In genomic region chr15:80861776-80862175, GRCh38 we compare ENCODE assay signal across 14 cellular contexts.
DNase-seq lines count a peak whose midpoint lies in the region; ATAC-seq and TF ChIP-seq lines count a peak whose summit lies in the region.
"Had no signal": no experiment of that assay in that cellular context is flagged by ENCODE, and none has a peak within 500 bp of the region (broad histone marks: within the 10 kb centered on the region; RNA-seq: fewer than 3 reads in every experiment).

No MANE protein-coding gene starts in this region.

- H3K4me3 ChIP-seq in upper lobe of right lung = no peak overlapping the region

- no peaks in the 10 kb centered on the region for H3K27me3 ChIP-seq in upper lobe of right lung

- intact Hi-C loops in Right ventricle myocardium superior (cut with DNase I) (no loop called here), cardiac septum (cut with DNase I) (no loop called here), upper lobe of right lung (cut with DNase I) (no loop called here)

- DNase-seq in Right ventricle myocardium superior (peak; percentile 60), cardiac septum (ENCODE audit: low spot score) (no peak), cerebellar cortex (ENCODE audit: low spot score) (peak; percentile 80), medulla oblongata (ENCODE audit: extremely low spot score) (peak; percentile 70), upper lobe of right lung (peak; percentile 35), AG08395 (ENCODE audit: low spot score) (no peak), activated T-cell treated with anti-CD3 and anti-CD28 coated beads for 4 hours (no peak)
- no peak for DNase-seq in activated CD4-positive, alpha-beta T cell treated with anti-CD3 and anti-CD28 coated beads, Interleukin-2, amount 50 U/mL, for 1 hour
- DNase-seq: COR-L47; effector CD8-positive, alpha-beta T cell; KG1; NCI-H1417 treated with DMSO at 0.1 percent for 48 hours; NCI-H524 treated with DMSO at 0.1 percent for 48 hours had no signal

- TF ChIP-seq CTCF in upper lobe of right lung (IDR thresholded peaks at IDR 0.05) = no peak

- no peaks in the 10 kb centered on the region for H3K36me3 ChIP-seq in upper lobe of right lung

- ATAC-seq in Right ventricle myocardium superior (ENCODE audit: poor library complexity) (peak; percentile 49), upper lobe of right lung (no peak)
- ATAC-seq: activated CD4-positive, CD25-positive, alpha-beta regulatory T cell treated with anti-CD3 and anti-CD28 coated beads, Interleukin-2, amount 50 U/mL, for 24 hours had no signal

- peaks cover 9% of the 10 kb centered on the region for H3K4me1 ChIP-seq in upper lobe of right lung

- H3K9me3 ChIP-seq in upper lobe of right lung = no peaks in the 10 kb centered on the region

- no peak overlapping the region for H3K27ac ChIP-seq in upper lobe of right lung

Comparison
In these comparisons a context has a peak if more than half of its experiments do, and no peak if none do; other contexts are left out.
1. DNase-seq: peak in Right ventricle myocardium superior (single experiment), cerebellar cortex (single experiment), medulla oblongata (single experiment) and upper lobe of right lung (single experiment); none in cardiac septum (single experiment), AG08395 (single experiment), activated T-cell treated with anti-CD3 and anti-CD28 coated beads for 4 hours (single experiment) and activated CD4-positive, alpha-beta T cell treated with anti-CD3 and anti-CD28 coated beads, Interleukin-2, amount 50 U/mL, for 1 hour (single experiment).